ENCODE assay signal across 1 cellular context in genomic region chr6:50815436-50816114, GRCh38.
TF ChIP-seq lines count a peak whose summit lies in the region.

No MANE protein-coding gene starts in this region.

TF ChIP-seq in HEK293, 187 proteins besides CTCF, POLR2A, EP300 and RAD21 (continued from another document):
- no peak for TF ChIP-seq ZNF202 (tag by site-specific recombination; IDR thresholded peaks at IDR 0.05; ENCODE audit: borderline replicate concordance)
